ENCODE assay signal across 2 cellular contexts in genomic region chr6:3309391-3310050, GRCh38.
TF ChIP-seq lines count a peak whose summit lies in the region.

No MANE protein-coding gene starts in this region.

TF ChIP-seq in HepG2, 621 proteins besides CTCF, POLR2A, EP300 and RAD21 (continued from another document):
- no peak for TF ChIP-seq ZXDC (CRISPR knock-in tag; IDR thresholded peaks at IDR 0.05)

TF ChIP-seq in SK-N-SH, 30 proteins besides CTCF, POLR2A, EP300 and RAD21 (continued from another document):
- TF ChIP-seq PBX3 (IDR thresholded peaks at IDR 0.05) (no peak), ZBTB33 (IDR thresholded peaks at IDR 0.05; ENCODE audit: borderline replicate concordance, low read depth) (no peak), TAF1 (IDR thresholded peaks at IDR 0.05; ENCODE audit: borderline replicate concordance, low read depth, low read length) (no peak), ELF1 (IDR thresholded peaks at IDR 0.05) (no peak), FOSL2 (IDR thresholded peaks at IDR 0.05; ENCODE audit: borderline replicate concordance, low read depth) (no peak), REST (IDR thresholded peaks at IDR 0.05; ENCODE audit: low read depth, low read length) (no peak)
